14 cellular contexts compared by ENCODE assay signal in the genomic region with DNA sequence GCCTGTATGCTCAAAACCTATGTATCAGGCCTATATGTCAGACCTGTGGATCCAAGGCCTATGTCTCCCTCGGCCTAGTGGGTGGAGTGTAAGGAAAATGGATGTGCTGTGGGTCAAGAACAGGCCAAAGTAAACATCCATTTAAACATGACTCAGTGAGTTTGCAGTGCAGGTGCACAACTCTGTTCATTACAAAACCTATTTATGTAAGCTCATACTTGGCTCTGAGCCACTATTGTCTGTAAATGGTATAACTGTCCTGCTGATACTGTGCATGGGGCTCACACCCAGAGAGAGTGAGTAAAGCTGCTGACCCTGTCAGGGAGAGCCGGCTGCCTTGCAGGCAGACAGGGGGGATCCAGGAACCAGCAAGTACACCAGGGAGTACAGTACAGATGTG.
DNase-seq lines count a peak whose midpoint lies in the region; ATAC-seq and TF ChIP-seq lines count a peak whose summit lies in the region.
"Had no signal": no experiment of that assay in that cellular context is flagged by ENCODE, and none has a peak within 500 bp of the region (broad histone marks: within the 10 kb centered on the region; RNA-seq: fewer than 3 reads in every experiment).

No MANE protein-coding gene starts in this region.

- ATAC-seq in GM18868 (IDR thresholded peaks at IDR 0.05; ENCODE audit: unreplicated experiment), result no peak

- H3K27ac ChIP-seq in ascending aorta, result no peak overlapping the region
- H3K27ac ChIP-seq: left ventricle myocardium inferior, neutrophil had no signal

- H3K4me1 ChIP-seq in ascending aorta, result no peaks in the 10 kb centered on the region

- H3K4me3 ChIP-seq in epithelial cell of esophagus (ENCODE audit: low read length) (no peak overlapping the region), retinal pigment epithelial cell (ENCODE audit: low read length) (no peak overlapping the region), ascending aorta (no peak overlapping the region)
- H3K4me3 ChIP-seq: left ventricle myocardium inferior had no signal

- intact Hi-C loops in ascending aorta (cut with DNase I), result no loop called here

- H3K9me3 ChIP-seq in ascending aorta, result no peaks in the 10 kb centered on the region
- H3K9me3 ChIP-seq: neutrophil had no signal

- TF ChIP-seq CTCF in epithelial cell of esophagus (IDR thresholded peaks at IDR 0.05; ENCODE audit: insufficient read depth, low read depth, low read length, missing control alignments) (no peak), retinal pigment epithelial cell (conservative IDR thresholded peaks at IDR 0.05; ENCODE audit: low read depth, low read length) (no peak), ascending aorta (IDR thresholded peaks at IDR 0.05) (no peak)

- H3K27me3 ChIP-seq in ascending aorta, result no peaks in the 10 kb centered on the region
- H3K27me3 ChIP-seq: neutrophil had no signal

- peak; percentile 3 for DNase-seq in HuH-7 (ENCODE audit: low spot score)
- DNase-seq in NCI-H748 treated with DMSO at 0.1 percent for 48 hours (lab: John Stamatoyannopoulos, UW), result peak; percentile 88
- peak; percentile 91 for DNase-seq in epithelial cell of esophagus (ENCODE audit: low read depth)
- DNase-seq in retinal pigment epithelial cell (ENCODE audit: low read depth), result peak; percentile 43
- DNase-seq in globus pallidus (ENCODE audit: low spot score), result no peak
- no peak for DNase-seq in activated CD4-positive, alpha-beta T cell treated with anti-CD3 and anti-CD28 coated beads, Interleukin-2, amount 50 U/mL, for 4 hours
- no peak for DNase-seq in ascending aorta (ENCODE audit: low spot score in 2 of 2)
- DNase-seq: activated T-cell treated with anti-CD3 and anti-CD28 coated beads, Interleukin-2, amount 50 U/mL, for 1 hour; left ventricle myocardium inferior; NCI-H2107; stimulated activated CD4-positive, alpha-beta T cell treated with anti-CD3 and anti-CD28 coated beads, Interleukin-1b, Interleukin-23, amount 100 ng/mL, for 48 hours; stimulated activated naive CD4-positive, alpha-beta T cell treated with Interleukin-2 at 50 U/mL for 16 hours had no signal

- H3K36me3 ChIP-seq in ascending aorta, result no peaks in the 10 kb centered on the region
- H3K36me3 ChIP-seq: left ventricle myocardium inferior, neutrophil had no signal

Comparison
In these comparisons a context has a peak if more than half of its experiments do, and no peak if none do; other contexts are left out.
1. DNase-seq: peak in HuH-7 (single experiment), NCI-H748 treated with DMSO at 0.1 percent for 48 hours (single experiment), epithelial cell of esophagus (single experiment) and retinal pigment epithelial cell (single experiment); none in globus pallidus (single experiment), activated CD4-positive, alpha-beta T cell treated with anti-CD3 and anti-CD28 coated beads, Interleukin-2, amount 50 U/mL, for 4 hours (0 of 2) and ascending aorta (0 of 2).